In the genomic region with DNA sequence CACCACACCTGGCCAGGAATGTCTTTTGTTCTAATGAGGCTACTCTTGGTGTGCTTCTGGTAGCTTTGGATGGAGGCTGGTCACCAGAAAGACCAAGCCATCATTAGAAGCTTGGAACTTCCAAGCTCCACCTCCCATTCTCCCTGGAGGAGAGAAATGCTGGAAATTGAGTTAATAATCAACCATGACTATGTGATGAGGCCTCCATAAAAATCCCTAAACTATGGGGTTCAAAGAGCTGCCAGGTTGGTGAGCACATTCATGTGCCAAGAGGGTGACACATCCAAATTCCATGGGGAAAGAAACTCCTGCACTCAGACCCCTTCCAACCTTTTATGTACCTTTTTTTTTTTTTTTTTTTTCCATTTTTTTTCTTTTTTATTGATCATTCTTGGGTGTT, we compare ENCODE assay signal across 26 cellular contexts.
"Had no signal": no experiment of that assay in that cellular context is flagged by ENCODE, and none has a peak within 500 bp of the region (broad histone marks: within the 10 kb centered on the region; RNA-seq: fewer than 3 reads in every experiment).

No MANE protein-coding gene starts in this region.

- H3K27ac ChIP-seq: breast epithelium, epithelial cell of prostate, parathyroid adenoma, psoas muscle, right atrium auricular region, tibial nerve had no signal

- ATAC-seq: activated CD8-positive, alpha-beta T cell treated with anti-CD3 and anti-CD28 coated beads for 36 hours; activated T-cell treated with anti-CD3 and anti-CD28 coated beads, Interleukin-2, amount 50 U/mL, for 4 hours; activated T-helper 17 cell treated with anti-CD3 and anti-CD28 coated beads, Interleukin-2, amount 50 U/mL, for 72 hours; naive thymus-derived CD4-positive, alpha-beta T cell; psoas muscle had no signal

- H3K4me3 Mint-ChIP-seq: activated B cell treated with CpG ODN at 0.5 μM for 24 hours; activated CD8-positive, alpha-beta T cell treated with anti-CD3 and anti-CD28 coated beads for 36 hours; activated T-cell treated with anti-CD3 and anti-CD28 coated beads, Interleukin-2, amount 50 U/mL, for 4 hours; activated T-helper 17 cell treated with anti-CD3 and anti-CD28 coated beads, Interleukin-2, amount 50 U/mL, for 72 hours; mesothelial cell of epicardium; naive thymus-derived CD4-positive, alpha-beta T cell; neural crest cell; T-helper 2 cell treated with Interferon-gamma antibody and Interleukin-4, amounts not matched to agents 5 μg/mL and 100 μg/mL, for 36 hours had no signal

- H3K27ac Mint-ChIP-seq: activated B cell treated with CpG ODN at 0.5 μM for 24 hours; activated CD8-positive, alpha-beta T cell treated with anti-CD3 and anti-CD28 coated beads for 36 hours; activated T-helper 17 cell treated with anti-CD3 and anti-CD28 coated beads, Interleukin-2, amount 50 U/mL, for 72 hours; mesothelial cell of epicardium; naive thymus-derived CD4-positive, alpha-beta T cell; T-helper 2 cell treated with Interferon-gamma antibody and Interleukin-4, amounts not matched to agents 5 μg/mL and 100 μg/mL, for 36 hours had no signal

- H3K4me1 Mint-ChIP-seq: activated B cell treated with CpG ODN at 0.5 μM for 24 hours; activated T-helper 17 cell treated with anti-CD3 and anti-CD28 coated beads, Interleukin-2, amount 50 U/mL, for 72 hours; neural crest cell had no signal

- H3K36me3 Mint-ChIP-seq: mesothelial cell of epicardium; naive thymus-derived CD4-positive, alpha-beta T cell had no signal

- H3K4me3 ChIP-seq: breast epithelium, psoas muscle, right atrium auricular region, tibial nerve had no signal

- H2AFZ ChIP-seq: parathyroid adenoma had no signal

- H3K4me1 ChIP-seq: breast epithelium, parathyroid adenoma, psoas muscle, right atrium auricular region, tibial nerve had no signal

- H3K9ac ChIP-seq: parathyroid adenoma had no signal

- DNase-seq: activated B cell treated with CpG ODN at 0.5 μM for 24 hours; activated CD4-positive, alpha-beta T cell treated with anti-CD3 and anti-CD28 coated beads, Interleukin-2, amount 50 U/mL, for 1 hour; activated CD8-positive, alpha-beta T cell treated with anti-CD3 and anti-CD28 coated beads for 36 hours; activated gamma-delta T cell treated with Interleukin-2 at 50 U/mL for 16 hours; activated naive CD4-positive, alpha-beta T cell treated with anti-CD3 and anti-CD28 coated beads, Interleukin-2, amount 50 U/mL, for 16 hours; activated T-cell treated with anti-CD3 and anti-CD28 coated beads, Interleukin-2, amount 50 U/mL, for 4 hours; amniotic stem cell; central memory CD4-positive, alpha-beta T cell; hippocampal formation; mammary epithelial cell; naive thymus-derived CD4-positive, alpha-beta T cell; nucleus accumbens; psoas muscle; stimulated activated CD4-positive, alpha-beta T cell treated with anti-CD3 and anti-CD28 coated beads, Interleukin-15, amount 100 ng/mL, for 24 hours; stimulated activated CD4-positive, alpha-beta T cell treated with anti-CD3 and anti-CD28 coated beads, Interleukin-2, amount 100 ng/mL, for 24 hours; stimulated activated naive CD4-positive, alpha-beta T cell treated with Interleukin-2 at 50 U/mL for 16 hours; T-helper 1 cell had no signal

- H3K27me3 ChIP-seq: breast epithelium, right atrium auricular region, tibial nerve had no signal

- H3K9me3 Mint-ChIP-seq: activated B cell treated with CpG ODN at 0.5 μM for 24 hours; activated CD8-positive, alpha-beta T cell treated with anti-CD3 and anti-CD28 coated beads for 36 hours; activated T-cell treated with anti-CD3 and anti-CD28 coated beads, Interleukin-2, amount 50 U/mL, for 4 hours; mesothelial cell of epicardium; T-helper 2 cell treated with Interferon-gamma antibody and Interleukin-4, amounts not matched to agents 5 μg/mL and 100 μg/mL, for 36 hours had no signal

- H3K36me3 ChIP-seq: breast epithelium, right atrium auricular region, tibial nerve had no signal

- H3K9me3 ChIP-seq: breast epithelium, psoas muscle, right atrium auricular region, tibial nerve had no signal

- H3K79me2 ChIP-seq: parathyroid adenoma had no signal
